Comparison of ENCODE assay signal across 2 cellular contexts in the genomic region with DNA sequence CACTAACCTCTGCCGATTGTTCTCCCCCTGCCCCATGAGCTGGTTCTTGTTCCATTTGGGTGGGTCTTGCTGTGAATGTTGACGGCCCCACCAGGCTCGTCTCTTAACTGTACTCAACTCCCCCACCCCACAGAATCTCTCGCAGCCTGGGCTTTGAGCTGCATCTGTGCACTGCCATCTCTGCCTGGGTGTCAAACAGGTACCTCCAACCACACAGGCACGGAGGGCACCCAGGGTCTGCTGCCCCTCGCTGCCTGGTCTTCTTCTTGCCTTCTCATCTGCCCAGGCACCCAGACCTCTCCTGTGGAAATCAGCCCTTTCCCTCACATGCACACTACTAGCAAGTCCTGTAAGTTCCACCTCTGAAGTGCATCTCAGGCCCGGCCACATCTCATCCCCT.
TF ChIP-seq lines count a peak whose summit lies in the region.

No MANE protein-coding gene starts in this region.

TF ChIP-seq in IMR-90, 13 proteins besides CTCF, POLR2A, EP300 and RAD21:
- TF ChIP-seq CEBPB (IDR thresholded peaks at IDR 0.05; ENCODE audit: low read depth, low read length): no peak
- TF ChIP-seq ELK1 (IDR thresholded peaks at IDR 0.05; ENCODE audit: borderline replicate concordance, low read depth, low read length): no peak
- TF ChIP-seq MXI1 (IDR thresholded peaks at IDR 0.05; ENCODE audit: borderline replicate concordance, low read depth, low read length): no peak
- no peak for TF ChIP-seq SMC3 (IDR thresholded peaks at IDR 0.05; ENCODE audit: low read depth, low read length)
- TF ChIP-seq MAZ (IDR thresholded peaks at IDR 0.05; ENCODE audit: borderline replicate concordance, low read depth, low read length): no peak
- no peak for TF ChIP-seq RCOR1 (IDR thresholded peaks at IDR 0.05; ENCODE audit: insufficient replicate concordance, low read length)
- TF ChIP-seq BHLHE40 (IDR thresholded peaks at IDR 0.05; ENCODE audit: low read depth, low read length): no peak
- TF ChIP-seq CHD1 (IDR thresholded peaks at IDR 0.05; ENCODE audit: low read depth, low read length): no peak
- no peak for TF ChIP-seq FOS (IDR thresholded peaks at IDR 0.05; ENCODE audit: low read depth, low read length)
- TF ChIP-seq, protein P1, sequence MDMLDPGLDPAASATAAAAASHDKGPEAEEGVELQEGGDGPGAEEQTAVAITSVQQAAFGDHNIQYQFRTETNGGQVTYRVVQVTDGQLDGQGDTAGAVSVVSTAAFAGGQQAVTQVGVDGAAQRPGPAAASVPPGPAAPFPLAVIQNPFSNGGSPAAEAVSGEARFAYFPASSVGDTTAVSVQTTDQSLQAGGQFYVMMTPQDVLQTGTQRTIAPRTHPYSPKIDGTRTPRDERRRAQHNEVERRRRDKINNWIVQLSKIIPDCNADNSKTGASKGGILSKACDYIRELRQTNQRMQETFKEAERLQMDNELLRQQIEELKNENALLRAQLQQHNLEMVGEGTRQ (IDR thresholded peaks at IDR 0.05; ENCODE audit: low read depth, low read length): no peak
- no peak for TF ChIP-seq RFX5 (IDR thresholded peaks at IDR 0.05; ENCODE audit: low read depth, low read length)
- TF ChIP-seq NFE2L2 (IDR thresholded peaks at IDR 0.05; ENCODE audit: low read depth, low read length): no peak
- TF ChIP-seq MAFK (IDR thresholded peaks at IDR 0.05; ENCODE audit: low read depth, low read length): no peak

TF ChIP-seq in GM12878, 131 proteins besides CTCF, POLR2A, EP300 and RAD21:
- TF ChIP-seq TARDBP (IDR thresholded peaks at IDR 0.05; ENCODE audit: borderline replicate concordance) (no peak), NRF1 (conservative IDR thresholded peaks at IDR 0.05; ENCODE audit: low read depth, low read length) (no peak), RFX5 (IDR thresholded peaks at IDR 0.05; ENCODE audit: low read depth, low read length) (no peak), TCF12 (IDR thresholded peaks at IDR 0.05; ENCODE audit: low read depth, low read length) (no peak), CBFB (IDR thresholded peaks at IDR 0.05; ENCODE audit: low read depth) (no peak), SKIL (IDR thresholded peaks at IDR 0.05; ENCODE audit: low read depth, poor library complexity, severe bottlenecking) (no peak), ELK1 (IDR thresholded peaks at IDR 0.05; ENCODE audit: low read depth, low read length) (no peak), MYB (IDR thresholded peaks at IDR 0.05; ENCODE audit: borderline replicate concordance, low read depth, low read length) (no peak), NBN (IDR thresholded peaks at IDR 0.05) (no peak), FOXK2 (IDR thresholded peaks at IDR 0.05) (no peak), SMARCA5 (IDR thresholded peaks at IDR 0.05) (no peak), BRCA1 (IDR thresholded peaks at IDR 0.05; ENCODE audit: low read depth, low read length) (no peak), EZH2 (IDR thresholded peaks at IDR 0.05; ENCODE audit: borderline replicate concordance, control insufficient read depth, low read depth, low read length) (no peak), SREBF2 (IDR thresholded peaks at IDR 0.05; ENCODE audit: low read length) (no peak)
- TF ChIP-seq, protein P2, sequence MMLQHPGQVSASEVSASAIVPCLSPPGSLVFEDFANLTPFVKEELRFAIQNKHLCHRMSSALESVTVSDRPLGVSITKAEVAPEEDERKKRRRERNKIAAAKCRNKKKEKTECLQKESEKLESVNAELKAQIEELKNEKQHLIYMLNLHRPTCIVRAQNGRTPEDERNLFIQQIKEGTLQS (IDR thresholded peaks at IDR 0.05; ENCODE audit: borderline replicate concordance, extremely low read depth, low read depth, low read length): no peak
- TF ChIP-seq, protein P3, sequence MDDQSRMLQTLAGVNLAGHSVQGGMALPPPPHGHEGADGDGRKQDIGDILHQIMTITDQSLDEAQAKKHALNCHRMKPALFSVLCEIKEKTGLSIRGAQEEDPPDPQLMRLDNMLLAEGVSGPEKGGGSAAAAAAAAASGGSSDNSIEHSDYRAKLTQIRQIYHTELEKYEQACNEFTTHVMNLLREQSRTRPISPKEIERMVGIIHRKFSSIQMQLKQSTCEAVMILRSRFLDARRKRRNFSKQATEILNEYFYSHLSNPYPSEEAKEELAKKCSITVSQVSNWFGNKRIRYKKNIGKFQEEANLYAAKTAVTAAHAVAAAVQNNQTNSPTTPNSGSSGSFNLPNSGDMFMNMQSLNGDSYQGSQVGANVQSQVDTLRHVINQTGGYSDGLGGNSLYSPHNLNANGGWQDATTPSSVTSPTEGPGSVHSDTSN (IDR thresholded peaks at IDR 0.05; ENCODE audit: insufficient replicate concordance, low read depth, low read length): no peak
